In the genomic region with DNA sequence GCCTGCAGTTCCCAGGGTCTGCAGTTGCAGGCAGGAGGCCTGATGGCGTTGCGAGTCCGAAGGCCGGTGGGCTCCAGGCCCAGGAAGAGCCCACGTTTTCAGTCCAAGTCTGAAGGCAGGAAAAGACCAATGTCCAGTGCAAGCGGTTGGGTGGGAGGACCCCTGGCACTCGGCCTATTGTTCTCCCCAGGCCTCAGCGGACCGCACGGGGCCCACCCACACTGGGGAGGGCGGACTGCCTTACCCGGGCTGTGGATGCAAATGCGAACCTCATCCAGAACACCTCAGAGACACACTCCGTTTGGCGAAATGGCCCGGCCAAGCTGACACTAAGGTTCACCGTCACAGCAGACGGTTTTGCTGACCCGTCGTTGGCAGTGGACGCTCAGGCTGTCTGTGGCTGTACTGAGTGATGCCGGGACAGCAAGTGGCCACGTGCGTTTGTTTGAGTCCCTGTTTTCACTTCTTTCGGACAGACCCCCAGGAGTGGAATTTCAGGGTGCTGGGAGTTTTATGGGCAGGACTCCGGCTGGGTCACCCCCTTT, we compare ENCODE assay signal across 28 cellular contexts. TPM values are rescaled to one million over a fixed set of nuclear protein-coding genes. Genes with fewer than 3 reads are reported as not detected.
DNase-seq lines count a peak whose midpoint lies in the region; ATAC-seq, FAIRE-seq and TF ChIP-seq lines count a peak whose summit lies in the region.
"Had no signal": no experiment of that assay in that cellular context is flagged by ENCODE, and none has a peak within 500 bp of the region (broad histone marks: within the 10 kb centered on the region; RNA-seq: fewer than 3 reads in every experiment).

No MANE protein-coding gene starts in this region.

- H3K4me2 ChIP-seq in IMR-90 (ENCODE audit: low read depth, low read length) (no peak overlapping the region), GM12878 (ENCODE audit: control insufficient read depth, insufficient read depth) (no peak overlapping the region), mesendoderm (ENCODE audit: low read length) (no peak overlapping the region)
- H3K4me2 ChIP-seq: KMS-11 had no signal

- H3K36me3 ChIP-seq in IMR-90 (ENCODE audit: control insufficient read depth, insufficient read depth, low read length), result peaks cover 25% of the 10 kb centered on the region
- peaks cover 0 to 10% of the 10 kb centered on the region in 2 experiments; a peak in 2 of 4 replicates for H3K36me3 ChIP-seq in GM12878 (ENCODE audit: control insufficient read depth in 2 of 2, insufficient read depth in 2 of 2, low read length in 1 of 2)
- peaks cover 14 to 34% (median 24%) of the 10 kb centered on the region in 4 donors for H3K36me3 ChIP-seq in sigmoid colon
- peaks cover 7% of the 10 kb centered on the region for H3K36me3 ChIP-seq in mesendoderm (ENCODE audit: control insufficient read depth, insufficient read depth, low read length)
- H3K36me3 ChIP-seq: MG63 had no signal

- H2BK5ac ChIP-seq in IMR-90 (ENCODE audit: low read depth, low read length, poor library complexity, severe bottlenecking), result no peak overlapping the region
- H2BK5ac ChIP-seq in mesendoderm (ENCODE audit: low read length), result no peak overlapping the region

- H2BK15ac ChIP-seq in IMR-90 (ENCODE audit: low read depth, low read length) (no peak overlapping the region), mesendoderm (replicated peaks; ENCODE audit: low read depth) (no peak overlapping the region)

- TF ChIP-seq CTCF in IMR-90 (conservative IDR thresholded peaks at IDR 0.05; ENCODE audit: low read depth, low read length) (no peak), GM12878 (IDR thresholded peaks at IDR 0.05 in 2 of 3, conservative IDR thresholded peaks at IDR 0.05 in 1 of 3; ENCODE audit: control insufficient read depth in 2 of 3, extremely low read depth in 1 of 3, insufficient read depth in 1 of 3, low read depth in 3 of 3, low read length in 3 of 3) (no peak), sigmoid colon (IDR thresholded peaks at IDR 0.05) (no peak), GM13977 (IDR thresholded peaks at IDR 0.05; ENCODE audit: extremely low read depth, insufficient read depth, missing control alignments) (no peak)

- TF ChIP-seq POLR2A in IMR-90 (IDR thresholded peaks at IDR 0.05; ENCODE audit: low read depth, low read length) (no peak), GM12878 (IDR thresholded peaks at IDR 0.05; ENCODE audit: low read depth, low read length) (no peak), sigmoid colon (IDR thresholded peaks at IDR 0.05) (no peak)

- no peak for DNase-seq in IMR-90
- DNase-seq in GM12878 (ENCODE audit: low read depth, low spot score), result no peak
- DNase-seq in left lobe of liver (ENCODE audit: low spot score), result no peak
- DNase-seq in sigmoid colon, result no peak
- no peak for DNase-seq in GM13977 (ENCODE audit: low spot score)
- DNase-seq in SHP77 (lab: John Stamatoyannopoulos, UW), result no peak
- no peak for DNase-seq in mesendoderm
- DNase-seq in DMS 273 treated with DMSO at 0.1 percent for 48 hours (lab: John Stamatoyannopoulos, UW), result no peak
- DNase-seq: activated CD4-positive, alpha-beta memory T cell treated with anti-CD3 and anti-CD28 coated beads for 36 hours; activated naive CD4-positive, alpha-beta T cell treated with anti-CD3 and anti-CD28 coated beads, Interleukin-2, amount 50 U/mL, for 16 hours; amniotic stem cell; CD4-positive, alpha-beta memory T cell; effector CD8-positive, alpha-beta T cell; erythroblast; H7; MG63; natural killer cell; NCI-H1105; NCI-H187 treated with DMSO at 0.1 percent for 48 hours; NCI-H2171 treated with DMSO at 0.1 percent for 48 hours; NCI-H510A treated with DMSO at 0.1 percent for 48 hours; OCI-M1; Right ventricle myocardium superior; stimulated activated naive CD4-positive, alpha-beta T cell; T-helper 2 cell had no signal

- H3K4me3 ChIP-seq in IMR-90 (ENCODE audit: insufficient read depth, low read depth, low read length) (no peak overlapping the region), GM12878 (no peak overlapping the region), sigmoid colon (no peak overlapping the region), mesendoderm (ENCODE audit: low read length) (no peak overlapping the region)
- H3K4me3 ChIP-seq: MG63, suprapubic skin, vagina had no signal

- TF ChIP-seq EP300 in GM12878 (IDR thresholded peaks at IDR 0.05; ENCODE audit: borderline replicate concordance in 1 of 2, control insufficient read depth in 1 of 2, low read depth in 2 of 2, low read length in 2 of 2), result no peak
- TF ChIP-seq EP300 in sigmoid colon (IDR thresholded peaks at IDR 0.05), result no peak

- H2BK120ac ChIP-seq in IMR-90 (ENCODE audit: low read depth, low read length) (no peak overlapping the region), mesendoderm (ENCODE audit: low read depth, low read length) (no peak overlapping the region)

- RAD21 ChIA-PET in GM12878 (lab: Charles Lee; ENCODE audit: unreplicated experiment), result no interaction called here

- SMC1A ChIA-PET in GM12878 (lab: Charles Lee; ENCODE audit: uncharacterized antibody, unreplicated experiment), result no interaction called here

- H2AFZ ChIP-seq in IMR-90 (replicated peaks; ENCODE audit: low read length, poor library complexity) (peak overlapping the region; percentile 43), GM12878 (ENCODE audit: control insufficient read depth, low read depth, low read length) (no peak overlapping the region)

- no TSS peak for BruUV-seq in IMR-90 (replicated peaks; lab: Mats Ljungman, UMichigan)
- no TSS peak for BruUV-seq in GM12878 (replicated peaks; lab: Mats Ljungman, UMichigan)

- H3K79me1 ChIP-seq in IMR-90 (ENCODE audit: low read depth in 1 of 2, low read length in 2 of 2) (no peaks in the 10 kb centered on the region), mesendoderm (ENCODE audit: low read length) (no peaks in the 10 kb centered on the region)

- H2AK9ac ChIP-seq in IMR-90 (replicated peaks; ENCODE audit: low read depth, low read length, poor library complexity), result peak overlapping the region; percentile 16

- H2AK5ac ChIP-seq in IMR-90 (ENCODE audit: low read depth, low read length), result no peak overlapping the region
- no peak overlapping the region for H2AK5ac ChIP-seq in mesendoderm (ENCODE audit: low read length)

- H3K27me3 ChIP-seq in IMR-90 (ENCODE audit: control insufficient read depth, insufficient read depth, low read length), result no peaks in the 10 kb centered on the region
- H3K27me3 ChIP-seq in GM12878 (replicated peaks in 1 of 2; ENCODE audit: control insufficient read depth in 2 of 2, insufficient read depth in 2 of 2, low read length in 1 of 2), result no peaks in the 10 kb centered on the region
- H3K27me3 ChIP-seq in sigmoid colon, result no peaks in the 10 kb centered on the region
- no peaks in the 10 kb centered on the region for H3K27me3 ChIP-seq in mesendoderm (ENCODE audit: insufficient read depth, low read length, poor library complexity)
- H3K27me3 ChIP-seq: MG63, suprapubic skin, vagina had no signal

- 68% methylated on average over 5 of the region's 26 CpGs; no CpG with 5 or more reads in 1 of the 2 experiments for WGBS in IMR-90 (ENCODE audit: extremely low coverage in 2 of 2, insufficient read length in 1 of 2), 2 experiments
- 81% methylated on average over 26 of the region's 26 CpGs for WGBS in GM12878 (ENCODE audit: insufficient coverage, insufficient replicate concordance, low lambda C conversion rate, missing lambda C conversion rate)
- WGBS in sigmoid colon, 2 donors, result 81 to 82% methylated on average over 26 of the region's 26 CpGs
- WGBS in mesendoderm (ENCODE audit: extremely low coverage, insufficient coverage, low lambda C conversion rate), result no CpG with 5 or more reads among the region's 26 CpGs

- no peak for FAIRE-seq in GM12878 (lab: Jason Lieb, UNC)

- H4K8ac ChIP-seq in IMR-90 (ENCODE audit: low read depth in 2 of 2, low read length in 2 of 2) (no peak overlapping the region), mesendoderm (ENCODE audit: low read depth, low read length) (no peak overlapping the region)

- H3K56ac ChIP-seq in IMR-90 (ENCODE audit: extremely low read depth, insufficient read depth, low read length) (no peak overlapping the region), mesendoderm (ENCODE audit: low read length) (no peak overlapping the region)

- POLR2A ChIA-PET in IMR-90 (lab: Charles Lee; ENCODE audit: unreplicated experiment) (no interaction called here), GM12878 (lab: Charles Lee) (no interaction called here)

- H3K9ac ChIP-seq in IMR-90 (ENCODE audit: low read depth, low read length) (no peak overlapping the region), GM12878 (ENCODE audit: control insufficient read depth, insufficient read depth, low read length) (no peak overlapping the region), mesendoderm (ENCODE audit: low read length) (no peak overlapping the region)
- H3K9ac ChIP-seq: KMS-11 had no signal

- TF ChIP-seq RAD21 in IMR-90 (IDR thresholded peaks at IDR 0.05; ENCODE audit: low read length), result no peak
- TF ChIP-seq RAD21 in GM12878 (IDR thresholded peaks at IDR 0.05; ENCODE audit: insufficient read depth, low read depth, low read length), result no peak

- H4K20me1 ChIP-seq in IMR-90 (ENCODE audit: insufficient read depth, low read length) (0 out of 2 replicates have a peak, but pooled peaks cover 4% of the 10 kb centered on the region), GM12878 (ENCODE audit: control insufficient read depth, insufficient read depth) (no peaks in the 10 kb centered on the region; the same call in 1 of the 2 replicates)

- H3K27ac ChIP-seq in IMR-90 (ENCODE audit: insufficient read depth, low read length) (no peak overlapping the region), GM12878 (ENCODE audit: control insufficient read depth, insufficient read depth) (no peak overlapping the region), sigmoid colon (peak overlapping the region in 3 of 4 donors; percentile 54 to 61 (median 55)), mesendoderm (ENCODE audit: low read depth, low read length) (no peak overlapping the region)
- H3K27ac ChIP-seq: KMS-11, suprapubic skin, vagina had no signal

- H4K91ac ChIP-seq in IMR-90 (ENCODE audit: insufficient read depth, low read depth, low read length), result no peak overlapping the region

- H3K4me1 ChIP-seq in IMR-90 (ENCODE audit: control insufficient read depth, insufficient read depth, low read length) (no peaks in the 10 kb centered on the region), GM12878 (ENCODE audit: control insufficient read depth, insufficient read depth, low read length) (no peaks in the 10 kb centered on the region), sigmoid colon (peaks cover 0 to 33% (median 22%) of the 10 kb centered on the region in 4 donors), mesendoderm (ENCODE audit: control insufficient read depth, low read depth, low read length) (no peaks in the 10 kb centered on the region)
- H3K4me1 ChIP-seq: vagina had no signal

- CTCF ChIA-PET in IMR-90 (lab: Yijun Ruan, JAX), result no interaction called here
- CTCF ChIA-PET in GM12878 (lab: Yijun Ruan, JAX), result no interaction called here

- H3K18ac ChIP-seq in IMR-90 (ENCODE audit: low read depth, low read length) (no peak overlapping the region), mesendoderm (ENCODE audit: low read length) (no peak overlapping the region)

- in situ Hi-C loops in IMR-90 (cut with MboI; ENCODE audit: low sequenced_read_pairs), result loop anchor here (5.0 kb wide), 1 partner anchor 139 kb away; no protein-coding TSS in a partner anchor
- in situ Hi-C loops in GM12878 (cut with MboI), result loop anchor here (5.0 kb wide), 1 partner anchor 134 kb away; no protein-coding TSS in a partner anchor
- in situ Hi-C loops in GM13977 (cut with MboI; ENCODE audit: low pct_unique_long_range_greater_than_20kb, low sequenced_read_pairs, unreplicated experiment), result loop anchor here (5.0 kb wide), 1 partner anchor 134 kb away; no protein-coding TSS in a partner anchor

- ATAC-seq in IMR-90 (ENCODE audit: low read depth) (no peak), GM12878 (no peak), left lobe of liver (peak; percentile 36)

- H3K79me2 ChIP-seq in GM12878 (ENCODE audit: control insufficient read depth, insufficient read depth, low read length) (no peaks in the 10 kb centered on the region), mesendoderm (ENCODE audit: control insufficient read depth, insufficient read depth, low read length) (no peaks in the 10 kb centered on the region)

- H3K4ac ChIP-seq in IMR-90 (ENCODE audit: low read depth, low read length), result no peak overlapping the region
- no peak overlapping the region for H3K4ac ChIP-seq in mesendoderm (ENCODE audit: low read depth, low read length)

- no peak overlapping the region for H2BK20ac ChIP-seq in IMR-90 (ENCODE audit: low read depth, low read length)

- H3K9me1 ChIP-seq in IMR-90 (ENCODE audit: insufficient read depth, low read length), result no peaks in the 10 kb centered on the region

- H3K9me3 ChIP-seq in IMR-90 (ENCODE audit: control insufficient read depth, insufficient read depth, low read length), result no peaks in the 10 kb centered on the region
- H3K9me3 ChIP-seq in GM12878 (replicated peaks; ENCODE audit: control insufficient read depth, insufficient read depth, low read length), result no peaks in the 10 kb centered on the region
- H3K9me3 ChIP-seq in sigmoid colon, result no peaks in the 10 kb centered on the region
- H3K9me3 ChIP-seq: MG63, suprapubic skin, vagina had no signal

- no peak overlapping the region for H3K23ac ChIP-seq in IMR-90 (ENCODE audit: low read depth, low read length)
- no peak overlapping the region for H3K23ac ChIP-seq in mesendoderm (ENCODE audit: low read length)

- intact Hi-C loops in IMR-90 (cut with micrococcal nuclease), result no loop called here
- intact Hi-C loops in GM12878 (cut with micrococcal nuclease; ENCODE audit: unreplicated experiment), result no loop called here
- intact Hi-C loops in sigmoid colon (cut with DNase I), result loop anchor here (5.0 kb wide), 1 partner anchor 34 kb away; no protein-coding TSS in a partner anchor

- H3K14ac ChIP-seq in IMR-90 (replicated peaks; ENCODE audit: low read depth, low read length), result no peak overlapping the region

- dilution Hi-C loops in IMR-90 (cut with HindIII; ENCODE audit: low sequenced_read_pairs, unreplicated experiment), result no loop called here

- H4K5ac ChIP-seq in IMR-90 (ENCODE audit: low read depth, low read length) (no peak overlapping the region), mesendoderm (ENCODE audit: low read length) (no peak overlapping the region)

RNA-seq across cellular contexts. Expression of a gene that starts 10.2 kb away (rescaled TPM):
- total RNA-seq in IMR-90 (2012; rRNA removed), result 12.2 and 12.8 TPM in 2 replicates
- 42.2 and 48.1 TPM in 2 replicates for polyA plus RNA-seq in IMR-90 (2012; rRNA removed)
- 26.9 and 29.1 TPM in 2 replicates for polyA plus RNA-seq in IMR-90 (2012; cell fraction: cytosol; rRNA removed)
- polyA plus RNA-seq in IMR-90 (2012; cell fraction: nucleus; rRNA removed; ENCODE audit: low replicate concordance), result 106 and 130 TPM in 2 replicates
- 45.7 and 51.6 TPM in 2 replicates for total RNA-seq in GM12878 (2013; cell fraction: nucleolus; rRNA removed)
- 14.7 and 17.6 TPM in 2 replicates for total RNA-seq in GM12878 (2014; rRNA removed)
- total RNA-seq in GM12878 (2014; rRNA removed; fragmentation: Illumina TruSeq; extraction: Trizol), result 8.3 and 10.0 TPM in 2 replicates
- 52.6 and 59.1 TPM in 2 replicates for total RNA-seq in GM12878 (2021)
- 36.4 TPM for polyA plus RNA-seq in GM12878 (2011; ENCODE audit: low read depth)
- 7.3 and 9.9 TPM in 2 replicates for polyA plus RNA-seq in GM12878 (2011; rRNA removed)
- polyA plus RNA-seq in GM12878 (2011; cell fraction: cytosol; rRNA removed), result 12.3 and 18.3 TPM in 2 replicates
- polyA plus RNA-seq in GM12878 (2011; cell fraction: nucleus; rRNA removed), result 44.9 and 59.4 TPM in 2 replicates
- polyA plus RNA-seq in GM12878 (2012), result 40.1 and 41.6 TPM in 2 replicates
- polyA plus RNA-seq in GM12878 (2014; fragmentation: Illumina TruSeq; extraction: Trizol), result 26.5 and 36.0 TPM in 2 replicates
- 10 to 100 TPM; 12.4 to 16.6 TPM for polyA plus RNA-seq in GM12878 (2014; fragmentation: Nextera tagmentation; extraction: Ambion mirVana)
- polyA plus RNA-seq in GM12878 (2014; rRNA removed), result 25.9 and 28.0 TPM in 2 replicates
- polyA plus RNA-seq in GM12878 (2016; fragmentation: Nextera tagmentation; extraction: Ambion mirVana), result 10 to 100 TPM; 44.6 to 44.7 TPM
- polyA minus RNA-seq in GM12878 (2011; rRNA and poly(A)+ RNA removed), result 9.8 and 13.4 TPM in 2 replicates
- 19.6 and 20.7 TPM in 2 replicates for polyA minus RNA-seq in GM12878 (2011; cell fraction: cytosol; rRNA and poly(A)+ RNA removed)
- polyA minus RNA-seq in GM12878 (2011; cell fraction: nucleus; rRNA and poly(A)+ RNA removed), result 11.8 and 19.4 TPM in 2 replicates
- 71.8 TPM for total RNA-seq in left lobe of liver
- total RNA-seq in sigmoid colon, result 10 to 100 TPM; 22.9 to 33.9 (median 30.2) TPM
- 10 to 100 TPM; 22.8 to 57.0 (median 24.5) TPM for polyA plus RNA-seq in sigmoid colon
- 23.8 TPM for polyA plus RNA-seq in mesendoderm (2013, experiment 1 of 2)
- polyA plus RNA-seq in mesendoderm (2013, experiment 2 of 2), result 22.3 TPM

RNA-seq across cellular contexts. Expression of a gene that starts 52.8 kb away (rescaled TPM):
- total RNA-seq in IMR-90 (2012; rRNA removed), result 1.8 and 2.5 TPM in 2 replicates
- 6.0 and 6.9 TPM in 2 replicates for polyA plus RNA-seq in IMR-90 (2012; rRNA removed)
- polyA plus RNA-seq in IMR-90 (2012; cell fraction: cytosol; rRNA removed), result 4.0 and 8.0 TPM in 2 replicates
- 19.2 and 42.7 TPM in 2 replicates for polyA plus RNA-seq in IMR-90 (2012; cell fraction: nucleus; rRNA removed; ENCODE audit: low replicate concordance)
- total RNA-seq in GM12878 (2013; cell fraction: nucleolus; rRNA removed), result 114 and 132 TPM in 2 replicates
- 6.9 and 9.7 TPM in 2 replicates for total RNA-seq in GM12878 (2014; rRNA removed)
- 1.8 and 2.5 TPM in 2 replicates for total RNA-seq in GM12878 (2014; rRNA removed; fragmentation: Illumina TruSeq; extraction: Trizol)
- total RNA-seq in GM12878 (2021), result 38.6 and 40.0 TPM in 2 replicates
- 2.6 TPM for polyA plus RNA-seq in GM12878 (2011; ENCODE audit: low read depth)
- polyA plus RNA-seq in GM12878 (2011; rRNA removed), result 1.4 TPM in 2 replicates
- polyA plus RNA-seq in GM12878 (2011; cell fraction: cytosol; rRNA removed), result 4.7 and 4.9 TPM in 2 replicates
- polyA plus RNA-seq in GM12878 (2011; cell fraction: nucleus; rRNA removed), result 31.3 and 51.1 TPM in 2 replicates
- polyA plus RNA-seq in GM12878 (2012), result 7.3 and 8.7 TPM in 2 replicates
- polyA plus RNA-seq in GM12878 (2014; fragmentation: Illumina TruSeq; extraction: Trizol), result 1.1 and 2.7 TPM in 2 replicates
- under 1 TPM; 0.02 to 0.24 TPM for polyA plus RNA-seq in GM12878 (2014; fragmentation: Nextera tagmentation; extraction: Ambion mirVana)
- 12.4 and 12.7 TPM in 2 replicates for polyA plus RNA-seq in GM12878 (2014; rRNA removed)
- 1 to 10 TPM; 4.7 to 6.8 TPM for polyA plus RNA-seq in GM12878 (2016; fragmentation: Nextera tagmentation; extraction: Ambion mirVana)
- 4.2 and 12.3 TPM in 2 replicates for polyA minus RNA-seq in GM12878 (2011; rRNA and poly(A)+ RNA removed)
- 20.2 and 32.2 TPM in 2 replicates for polyA minus RNA-seq in GM12878 (2011; cell fraction: cytosol; rRNA and poly(A)+ RNA removed)
- polyA minus RNA-seq in GM12878 (2011; cell fraction: nucleus; rRNA and poly(A)+ RNA removed), result 14.4 and 23.8 TPM in 2 replicates
- 31.9 TPM for total RNA-seq in left lobe of liver
- total RNA-seq in sigmoid colon, result 10 to 100 TPM; 16.6 to 36.0 (median 31.8) TPM
- polyA plus RNA-seq in sigmoid colon, result 10 to 100 TPM in 1 of 3 donors, 1 to 10 TPM in 2; 1.8 to 30.8 (median 3.7) TPM
- polyA plus RNA-seq in mesendoderm (2013, experiment 1 of 2), result 14.3 TPM
- 14.2 TPM for polyA plus RNA-seq in mesendoderm (2013, experiment 2 of 2)

RNA-seq across cellular contexts. Expression of a gene that starts 53.4 kb away (rescaled TPM):
- 1.6 and 1.9 TPM in 2 replicates for total RNA-seq in IMR-90 (2012; rRNA removed)
- polyA plus RNA-seq in IMR-90 (2012; rRNA removed), result 9.4 and 11.0 TPM in 2 replicates
- polyA plus RNA-seq in IMR-90 (2012; cell fraction: cytosol; rRNA removed), result 6.8 and 9.8 TPM in 2 replicates
- polyA plus RNA-seq in IMR-90 (2012; cell fraction: nucleus; rRNA removed; ENCODE audit: low replicate concordance), result 46.1 and 80.7 TPM in 2 replicates
- 32.3 and 36.3 TPM in 2 replicates for total RNA-seq in GM12878 (2013; cell fraction: nucleolus; rRNA removed)
- total RNA-seq in GM12878 (2014; rRNA removed), result 6.6 and 7.4 TPM in 2 replicates
- total RNA-seq in GM12878 (2014; rRNA removed; fragmentation: Illumina TruSeq; extraction: Trizol), result 3.4 and 3.6 TPM in 2 replicates
- 13.0 and 15.6 TPM in 2 replicates for total RNA-seq in GM12878 (2021)
- 2.8 TPM for polyA plus RNA-seq in GM12878 (2011; ENCODE audit: low read depth)
- 4.6 and 7.1 TPM in 2 replicates for polyA plus RNA-seq in GM12878 (2011; rRNA removed)
- 8.6 and 10.4 TPM in 2 replicates for polyA plus RNA-seq in GM12878 (2011; cell fraction: cytosol; rRNA removed)
- polyA plus RNA-seq in GM12878 (2011; cell fraction: nucleus; rRNA removed), result 78.9 and 90.5 TPM in 2 replicates
- 8.4 and 9.5 TPM in 2 replicates for polyA plus RNA-seq in GM12878 (2012)
- 2.1 and 3.4 TPM in 2 replicates for polyA plus RNA-seq in GM12878 (2014; fragmentation: Illumina TruSeq; extraction: Trizol)
- polyA plus RNA-seq in GM12878 (2014; fragmentation: Nextera tagmentation; extraction: Ambion mirVana), result 1 to 10 TPM in 1 of 2 experiments, under 1 TPM in 1; 0.24 to 1.2 TPM
- 14.8 and 16.0 TPM in 2 replicates for polyA plus RNA-seq in GM12878 (2014; rRNA removed)
- polyA plus RNA-seq in GM12878 (2016; fragmentation: Nextera tagmentation; extraction: Ambion mirVana), result 1 to 10 TPM; 4.7 to 5.9 TPM
- 4.3 and 8.1 TPM in 2 replicates for polyA minus RNA-seq in GM12878 (2011; rRNA and poly(A)+ RNA removed)
- 4.1 and 4.8 TPM in 2 replicates for polyA minus RNA-seq in GM12878 (2011; cell fraction: cytosol; rRNA and poly(A)+ RNA removed)
- polyA minus RNA-seq in GM12878 (2011; cell fraction: nucleus; rRNA and poly(A)+ RNA removed), result 10.2 and 17.1 TPM in 2 replicates
- 8.8 TPM for total RNA-seq in left lobe of liver
- 10 to 100 TPM in 1 of 4 donors, 1 to 10 TPM in 3; 4.6 to 12.2 (median 6.6) TPM for total RNA-seq in sigmoid colon
- 1 to 10 TPM; 1.8 to 7.5 (median 2.3) TPM for polyA plus RNA-seq in sigmoid colon
- polyA plus RNA-seq in mesendoderm (2013, experiment 1 of 2), result 7.3 TPM
- 7.3 TPM for polyA plus RNA-seq in mesendoderm (2013, experiment 2 of 2)

Comparison
In these comparisons a context has a peak if more than half of its experiments do, and no peak if none do; other contexts are left out.
1. H3K27ac ChIP-seq: peak in sigmoid colon (3 of 4); none in IMR-90 (single experiment), GM12878 (single experiment) and mesendoderm (single experiment).